16 cellular contexts compared by ENCODE assay signal in the genomic region with DNA sequence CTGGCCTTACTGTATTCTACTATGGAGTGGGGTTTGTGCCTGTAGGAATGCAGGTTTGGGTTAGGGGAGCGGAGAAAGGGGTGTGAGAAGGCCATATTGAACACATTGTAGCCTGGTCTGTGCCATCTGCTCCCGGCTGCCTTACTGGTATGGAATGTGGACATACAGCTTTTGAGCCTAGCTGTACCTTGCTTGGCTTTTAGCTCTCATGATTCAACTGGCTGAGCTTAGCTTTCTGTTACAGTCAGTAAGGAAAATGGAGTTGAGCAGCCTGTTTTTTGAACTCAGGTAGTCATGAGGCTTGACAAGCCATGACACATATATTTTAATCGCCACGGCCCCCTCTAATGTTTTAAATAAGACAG. TPM values are rescaled to one million over a fixed set of nuclear protein-coding genes. Genes with fewer than 3 reads are reported as not detected.
DNase-seq lines count a peak whose midpoint lies in the region; ATAC-seq and TF ChIP-seq lines count a peak whose summit lies in the region.
"Had no signal": no experiment of that assay in that cellular context is flagged by ENCODE, and none has a peak within 500 bp of the region (broad histone marks: within the 10 kb centered on the region; RNA-seq: fewer than 3 reads in every experiment).

No MANE protein-coding gene starts in this region.

- TF ChIP-seq RAD21 in Ishikawa (IDR thresholded peaks at IDR 0.05; ENCODE audit: low read depth) = 0 out of 2 replicates have a peak, but pooled peaks have one; percentile 11

- H3K4me1 ChIP-seq in left lung (peaks cover 34 to 45% of the 10 kb centered on the region in 2 donors), thyroid gland (peaks cover 61 to 69% of the 10 kb centered on the region in 2 donors)

- ATAC-seq in left lung = peak; percentile 89
- ATAC-seq in HG02884 (IDR thresholded peaks at IDR 0.05; ENCODE audit: unreplicated experiment) = no peak
- no peak for ATAC-seq in GM18870 (IDR thresholded peaks at IDR 0.05; ENCODE audit: unreplicated experiment)
- ATAC-seq: K562 had no signal

- WGBS in thyroid gland, 2 donors = 41 to 47% methylated on average over 4 of the region's 4 CpGs

- in situ Hi-C loops in brain microvascular endothelial cell (cut with HindIII; ENCODE audit: low pct_ligation_motif_present, low sequenced_read_pairs) = no loop called here

- H3K9me3 ChIP-seq in left lung (no peaks in the 10 kb centered on the region), thyroid gland (no peaks in the 10 kb centered on the region)

- TF ChIP-seq POLR2A in thyroid gland (IDR thresholded peaks at IDR 0.05) (no peak), erythroblast (IDR thresholded peaks at IDR 0.05; ENCODE audit: low read length) (no peak)

- TF ChIP-seq CTCF in brain microvascular endothelial cell (IDR thresholded peaks at IDR 0.05; ENCODE audit: low read depth, low read length, missing control alignments) (no peak), left lung (IDR thresholded peaks at IDR 0.05) (no peak), thyroid gland (IDR thresholded peaks at IDR 0.05) (no peak)

- TF ChIP-seq EP300 in Ishikawa (IDR thresholded peaks at IDR 0.05; ENCODE audit: borderline replicate concordance) = peak; percentile 80

- H3K27me3 ChIP-seq in brain microvascular endothelial cell (replicated peaks) = no peaks in the 10 kb centered on the region
- no peaks in the 10 kb centered on the region for H3K27me3 ChIP-seq in left lung
- no peaks in the 10 kb centered on the region for H3K27me3 ChIP-seq in thyroid gland
- H3K27me3 ChIP-seq: dorsolateral prefrontal cortex had no signal

- DNase-seq in brain microvascular endothelial cell = no peak
- no peak for DNase-seq in left lung
- peak in 1 of 2 donors; percentile 19 for DNase-seq in thyroid gland
- no peak for DNase-seq in activated naive CD4-positive, alpha-beta T cell treated with anti-CD3 and anti-CD28 coated beads, Interleukin-2, amount 50 U/mL, for 16 hours
- no peak for DNase-seq in erythroblast (lab: John Stamatoyannopoulos, UW)
- DNase-seq: activated CD4-positive, alpha-beta T cell treated with anti-CD3 and anti-CD28 coated beads for 48 hours; activated naive CD4-positive, alpha-beta T cell treated with Interleukin-2 at 50 U/mL for 16 hours; DND-41; dorsolateral prefrontal cortex; NCI-H2107; SHP77 treated with DMSO at 0.1 percent for 48 hours had no signal

- intact Hi-C loops in left lung (cut with DNase I) (no loop called here), thyroid gland (cut with DNase I) (no loop called here)

- H3K36me3 ChIP-seq in brain microvascular endothelial cell (replicated peaks) (no peaks in the 10 kb centered on the region), left lung (no peaks in the 10 kb centered on the region), thyroid gland (no peaks in the 10 kb centered on the region)

- H3K27ac ChIP-seq in brain microvascular endothelial cell (peak overlapping the region; percentile 13), left lung (peak overlapping the region; percentile 59 to 67), thyroid gland (peak overlapping the region; percentile 51 to 66 (median 54))
- H3K27ac ChIP-seq: parathyroid adenoma had no signal

- H3K4me3 ChIP-seq in brain microvascular endothelial cell (ENCODE audit: low read depth, low read length) = no peak overlapping the region
- no peak overlapping the region for H3K4me3 ChIP-seq in left lung
- H3K4me3 ChIP-seq in thyroid gland (replicated peaks in 1 of 3) = no peak overlapping the region
- H3K4me3 ChIP-seq: dorsolateral prefrontal cortex, K562 had no signal

TF ChIP-seq in Ishikawa, 13 proteins besides CTCF, POLR2A, EP300 and RAD21:
- TF ChIP-seq FOXM1 (IDR thresholded peaks at IDR 0.05; ENCODE audit: borderline replicate concordance, low read depth) = 0 out of 2 replicates have a peak, but pooled peaks have one; percentile 18
- TF ChIP-seq USF1 (IDR thresholded peaks at IDR 0.05) = no peak
- TF ChIP-seq REST (IDR thresholded peaks at IDR 0.05; ENCODE audit: low read depth) = no peak
- TF ChIP-seq CREB1 (IDR thresholded peaks at IDR 0.05; ENCODE audit: low read depth) = no peak
- TF ChIP-seq CEBPB (IDR thresholded peaks at IDR 0.05) = no peak
- TF ChIP-seq, protein P1, sequence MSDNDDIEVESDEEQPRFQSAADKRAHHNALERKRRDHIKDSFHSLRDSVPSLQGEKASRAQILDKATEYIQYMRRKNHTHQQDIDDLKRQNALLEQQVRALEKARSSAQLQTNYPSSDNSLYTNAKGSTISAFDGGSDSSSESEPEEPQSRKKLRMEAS (IDR thresholded peaks at IDR 0.05) = peak; percentile 81
- TF ChIP-seq ZBTB7A (IDR thresholded peaks at IDR 0.05; ENCODE audit: low read depth) = no peak
- TF ChIP-seq TAF1 (IDR thresholded peaks at IDR 0.05; ENCODE audit: low read depth) = no peak
- TF ChIP-seq NFIC (IDR thresholded peaks at IDR 0.05) = peak; percentile 79; the same call in 1 of the 2 replicates
- TF ChIP-seq EGR1 (IDR thresholded peaks at IDR 0.05) = no peak
- TF ChIP-seq YY1 (IDR thresholded peaks at IDR 0.05; ENCODE audit: low read depth) = peak; percentile 81
- TF ChIP-seq TCF12 (IDR thresholded peaks at IDR 0.05; ENCODE audit: low read depth) = peak; percentile 88
- TF ChIP-seq TEAD4 (IDR thresholded peaks at IDR 0.05) = peak; percentile 87

RNA-seq across cellular contexts. Expression of gene ARHGAP35, which starts 41.6 kb away (rescaled TPM):
- 10 to 100 TPM; 52.6 to 53.4 TPM for total RNA-seq in left lung
- total RNA-seq in thyroid gland = 10 to 100 TPM; 51.2 to 82.9 (median 67.0) TPM

RNA-seq across cellular contexts. Expression of gene AP2S1, which starts 51.7 kb away (rescaled TPM):
- total RNA-seq in left lung (100 to 1,000 TPM; 152 to 163 TPM), thyroid gland (10 to 100 TPM; 29.8 to 98.4 (median 64.1) TPM)

Comparison
In these comparisons a context has a peak if more than half of its experiments do, and no peak if none do; other contexts are left out.
1. H3K27ac ChIP-seq: peak in every context shown above with its lines; median percentile 63 in left lung; 54 in thyroid gland; 13 in brain microvascular endothelial cell.